In the genomic region with DNA sequence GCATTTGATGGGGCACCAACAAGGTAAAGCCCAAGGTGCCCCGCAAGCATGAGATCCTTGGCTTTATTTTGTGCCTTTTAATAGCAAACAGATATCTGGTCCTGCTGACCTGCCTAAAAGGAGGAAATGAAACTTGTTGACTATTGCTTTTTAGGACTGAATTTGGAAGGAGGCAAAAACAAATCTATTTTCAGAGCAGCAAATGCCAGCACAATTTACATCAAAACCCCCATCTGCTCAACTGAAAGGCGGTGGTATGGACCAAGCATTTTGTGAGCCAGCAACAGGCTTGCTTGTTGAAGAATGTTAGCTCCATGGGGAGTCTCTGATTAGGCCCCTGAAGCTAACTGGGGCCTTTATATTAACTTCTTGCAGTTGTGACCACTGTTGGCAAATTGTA, we compare ENCODE assay signal across 11 cellular contexts.
A peak's percentile ranks its signal among the peaks of the same experiment; 100 is the strongest.
DNase-seq lines count a peak whose midpoint lies in the region; ATAC-seq and TF ChIP-seq lines count a peak whose summit lies in the region.
"Had no signal": no experiment of that assay in that cellular context is flagged by ENCODE, and none has a peak within 500 bp of the region (broad histone marks: within the 10 kb centered on the region; RNA-seq: fewer than 3 reads in every experiment).

No MANE protein-coding gene starts in this region.

- POLR2A ChIA-PET in activated B cell treated with CpG ODN at 0.5 μM for 24 hours (lab: Charles Lee): no interaction called here

- peaks cover 44% of the 10 kb centered on the region for H3K4me1 Mint-ChIP-seq in activated B cell treated with CpG ODN at 0.5 μM for 24 hours
- no peaks in the 10 kb centered on the region for H3K4me1 Mint-ChIP-seq in stimulated activated effector memory CD8-positive, alpha-beta T cell treated with anti-CD3 and anti-CD28 coated beads, Interleukin-12 subunit alpha, Interleukin-12 subunit beta, amount 100 ng/mL, for 72 hours
- H3K4me1 Mint-ChIP-seq: activated naive CD4-positive, alpha-beta T cell treated with anti-CD3 and anti-CD28 coated beads, Interleukin-2, amount 10 ng/mL, durations not matched to agents 7 days and 5 days had no signal

- intact Hi-C loops in activated B cell treated with CpG ODN at 0.5 μM for 24 hours (cut with micrococcal nuclease): no loop called here

- H3K27me3 Mint-ChIP-seq in activated B cell treated with CpG ODN at 0.5 μM for 24 hours: peaks cover 1% of the 10 kb centered on the region
- H3K27me3 Mint-ChIP-seq: activated naive CD4-positive, alpha-beta T cell treated with anti-CD3 and anti-CD28 coated beads, Interleukin-2, amount 10 ng/mL, durations not matched to agents 7 days and 5 days had no signal

- H3K27ac Mint-ChIP-seq in activated B cell treated with CpG ODN at 0.5 μM for 24 hours: peak overlapping the region; percentile 20
- H3K27ac Mint-ChIP-seq in stimulated activated effector memory CD8-positive, alpha-beta T cell treated with anti-CD3 and anti-CD28 coated beads, Interleukin-12 subunit alpha, Interleukin-12 subunit beta, amount 100 ng/mL, for 72 hours: no peak overlapping the region
- H3K27ac Mint-ChIP-seq: activated naive CD4-positive, alpha-beta T cell treated with anti-CD3 and anti-CD28 coated beads, Interleukin-2, amount 10 ng/mL, durations not matched to agents 7 days and 5 days had no signal

- H3K4me3 Mint-ChIP-seq in activated B cell treated with CpG ODN at 0.5 μM for 24 hours: no peak overlapping the region
- H3K4me3 Mint-ChIP-seq in stimulated activated effector memory CD8-positive, alpha-beta T cell treated with anti-CD3 and anti-CD28 coated beads, Interleukin-12 subunit alpha, Interleukin-12 subunit beta, amount 100 ng/mL, for 72 hours: no peak overlapping the region
- H3K4me3 Mint-ChIP-seq: activated naive CD4-positive, alpha-beta T cell treated with anti-CD3 and anti-CD28 coated beads, Interleukin-2, amount 10 ng/mL, durations not matched to agents 7 days and 5 days had no signal

- H3K9me3 Mint-ChIP-seq in activated B cell treated with CpG ODN at 0.5 μM for 24 hours: no peaks in the 10 kb centered on the region
- no peaks in the 10 kb centered on the region for H3K9me3 Mint-ChIP-seq in stimulated activated effector memory CD8-positive, alpha-beta T cell treated with anti-CD3 and anti-CD28 coated beads, Interleukin-12 subunit alpha, Interleukin-12 subunit beta, amount 100 ng/mL, for 72 hours
- H3K9me3 Mint-ChIP-seq: activated naive CD4-positive, alpha-beta T cell treated with anti-CD3 and anti-CD28 coated beads, Interleukin-2, amount 10 ng/mL, durations not matched to agents 7 days and 5 days had no signal

- no peak for TF ChIP-seq CTCF in activated B cell treated with CpG ODN at 0.5 μM for 24 hours (IDR thresholded peaks at IDR 0.05)

- no peak for TF ChIP-seq POLR2A in GM18505 (IDR thresholded peaks at IDR 0.05; ENCODE audit: borderline replicate concordance, extremely low read depth, insufficient read depth, insufficient read length)

- DNase-seq in activated B cell treated with CpG ODN at 0.5 μM for 24 hours (no peak), HuH-7.5 (ENCODE audit: low spot score) (no peak), T-helper 1 cell (no peak), NCI-H82 (lab: John Stamatoyannopoulos, UW) (no peak)
- no peak for DNase-seq in stimulated activated effector memory CD8-positive, alpha-beta T cell treated with anti-CD3 and anti-CD28 coated beads, Interleukin-12 subunit alpha, Interleukin-12 subunit beta, amount 100 ng/mL, for 72 hours (ENCODE audit: low spot score in 2 of 2)
- DNase-seq: activated naive CD4-positive, alpha-beta T cell treated with anti-CD3 and anti-CD28 coated beads, Interleukin-2, amount 10 ng/mL, durations not matched to agents 7 days and 5 days; NCI-H510A; sigmoid colon had no signal

- ATAC-seq in GM18505 (IDR thresholded peaks at IDR 0.05; ENCODE audit: unreplicated experiment): peak; percentile 66
- peak; percentile 48 for ATAC-seq in GM21360 (IDR thresholded peaks at IDR 0.05; ENCODE audit: unreplicated experiment)
- peak; percentile 42 for ATAC-seq in HG03095 (IDR thresholded peaks at IDR 0.05; ENCODE audit: unreplicated experiment)
- peak; percentile 45 for ATAC-seq in activated B cell treated with CpG ODN at 0.5 μM for 24 hours (ENCODE audit: low read depth)
- no peak for ATAC-seq in stimulated activated effector memory CD8-positive, alpha-beta T cell treated with anti-CD3 and anti-CD28 coated beads, Interleukin-12 subunit alpha, Interleukin-12 subunit beta, amount 100 ng/mL, for 72 hours

- no peaks in the 10 kb centered on the region for H3K36me3 Mint-ChIP-seq in activated B cell treated with CpG ODN at 0.5 μM for 24 hours (ENCODE audit: low read depth)
- H3K36me3 Mint-ChIP-seq in stimulated activated effector memory CD8-positive, alpha-beta T cell treated with anti-CD3 and anti-CD28 coated beads, Interleukin-12 subunit alpha, Interleukin-12 subunit beta, amount 100 ng/mL, for 72 hours: no peaks in the 10 kb centered on the region
- H3K36me3 Mint-ChIP-seq: activated naive CD4-positive, alpha-beta T cell treated with anti-CD3 and anti-CD28 coated beads, Interleukin-2, amount 10 ng/mL, durations not matched to agents 7 days and 5 days had no signal

- CTCF ChIA-PET in activated B cell treated with CpG ODN at 0.5 μM for 24 hours (lab: Charles Lee): no interaction called here
